ENCODE assay signal across 2 cellular contexts in genomic region chrX:130024127-130024526, GRCh38.
TF ChIP-seq lines count a peak whose summit lies in the region.

No MANE protein-coding gene starts in this region.

TF ChIP-seq in IMR-90, 13 proteins besides CTCF, POLR2A, EP300 and RAD21 (continued from another document):
- TF ChIP-seq ELK1 (IDR thresholded peaks at IDR 0.05; ENCODE audit: borderline replicate concordance, low read depth, low read length): no peak
- TF ChIP-seq CEBPB (IDR thresholded peaks at IDR 0.05; ENCODE audit: low read depth, low read length): no peak
- TF ChIP-seq FOS (IDR thresholded peaks at IDR 0.05; ENCODE audit: low read depth, low read length): no peak
- TF ChIP-seq NFE2L2 (IDR thresholded peaks at IDR 0.05; ENCODE audit: low read depth, low read length): no peak
- TF ChIP-seq RCOR1 (IDR thresholded peaks at IDR 0.05; ENCODE audit: insufficient replicate concordance, low read length): no peak
- TF ChIP-seq SMC3 (IDR thresholded peaks at IDR 0.05; ENCODE audit: low read depth, low read length): no peak
- TF ChIP-seq MAZ (IDR thresholded peaks at IDR 0.05; ENCODE audit: borderline replicate concordance, low read depth, low read length): no peak
- TF ChIP-seq CHD1 (IDR thresholded peaks at IDR 0.05; ENCODE audit: low read depth, low read length): no peak
- no peak for TF ChIP-seq BHLHE40 (IDR thresholded peaks at IDR 0.05; ENCODE audit: low read depth, low read length)
- TF ChIP-seq MXI1 (IDR thresholded peaks at IDR 0.05; ENCODE audit: borderline replicate concordance, low read depth, low read length): no peak

TF ChIP-seq in K562, 482 proteins besides CTCF, POLR2A, EP300 and RAD21 (continued from another document and continues in another):
- TF ChIP-seq NR4A1 (CRISPR knock-in tag; IDR thresholded peaks at IDR 0.05) (no peak), NR4A1 (tag; IDR thresholded peaks at IDR 0.05) (no peak), ZNF778 (CRISPR knock-in tag; IDR thresholded peaks at IDR 0.05) (no peak), ZNF551 (CRISPR knock-in tag; IDR thresholded peaks at IDR 0.05) (no peak), TCF7L2 (IDR thresholded peaks at IDR 0.05; ENCODE audit: low read depth, low read length) (no peak), GTF2B (IDR thresholded peaks at IDR 0.05; ENCODE audit: extremely low read depth, insufficient read length) (no peak), NRF1 (conservative IDR thresholded peaks at IDR 0.05 in 1 of 2, IDR thresholded peaks at IDR 0.05 in 1 of 2) (peak; percentile 57 to 62), SP1 (CRISPR knock-in tag; IDR thresholded peaks at IDR 0.05) (peak; percentile 71), VEZF1 (CRISPR knock-in tag; IDR thresholded peaks at IDR 0.05) (peak; percentile 43; the same call in 1 of the 2 replicates), ZNF232 (CRISPR knock-in tag; IDR thresholded peaks at IDR 0.05) (no peak), IRF1 (CRISPR knock-in tag; IDR thresholded peaks at IDR 0.05; ENCODE audit: borderline replicate concordance) (no peak), ZNF197 (CRISPR knock-in tag; IDR thresholded peaks at IDR 0.05; ENCODE audit: low read depth) (no peak), XRCC5 (IDR thresholded peaks at IDR 0.05; ENCODE audit: low read depth, low read length) (peak; percentile 51; the same call in 1 of the 2 replicates), CHD1 (IDR thresholded peaks at IDR 0.05; ENCODE audit: low read length) (no peak), MNT (conservative IDR thresholded peaks at IDR 0.05) (0 out of 4 replicates have a peak, but pooled peaks of 1 of the 2 experiments have one; percentile 21), ELF2 (CRISPR knock-in tag; IDR thresholded peaks at IDR 0.05) (no peak), RHOXF2B (CRISPR knock-in tag; conservative IDR thresholded peaks at IDR 0.05) (no peak), FOXJ2 (tag; IDR thresholded peaks at IDR 0.05) (no peak), MEF2A (IDR thresholded peaks at IDR 0.05; ENCODE audit: control insufficient read depth, low read depth, low read length) (no peak), ZNF699 (CRISPR knock-in tag; IDR thresholded peaks at IDR 0.05; ENCODE audit: insufficient replicate concordance) (no peak), DNMT1 (IDR thresholded peaks at IDR 0.05) (no peak), MEF2D (tag; conservative IDR thresholded peaks at IDR 0.05; ENCODE audit: low read depth) (no peak), TARDBP (IDR thresholded peaks at IDR 0.05) (no peak), ZNF277 (CRISPR knock-in tag; IDR thresholded peaks at IDR 0.05; ENCODE audit: borderline replicate concordance) (no peak), MCM3 (IDR thresholded peaks at IDR 0.05) (no peak), HDAC1 (IDR thresholded peaks at IDR 0.05) (0 out of 4 replicates have a peak, but pooled peaks of 1 of the 2 experiments have one; percentile 39), ZNF24 (IDR thresholded peaks at IDR 0.05) (no peak), ZBTB2 (IDR thresholded peaks at IDR 0.05) (no peak), HDGF (IDR thresholded peaks at IDR 0.05) (0 out of 2 replicates have a peak, but pooled peaks have one; percentile 27), ZFP91 (CRISPR knock-in tag; IDR thresholded peaks at IDR 0.05) (no peak), ZC3H4 (CRISPR knock-in tag; IDR thresholded peaks at IDR 0.05; ENCODE audit: borderline replicate concordance) (no peak), MED1 (CRISPR knock-in tag; IDR thresholded peaks at IDR 0.05; ENCODE audit: borderline replicate concordance) (no peak), SIRT6 (IDR thresholded peaks at IDR 0.05; ENCODE audit: low read depth, low read length) (no peak), HOXB6 (CRISPR knock-in tag; IDR thresholded peaks at IDR 0.05; ENCODE audit: borderline replicate concordance) (no peak)
- TF ChIP-seq, protein P1, sequence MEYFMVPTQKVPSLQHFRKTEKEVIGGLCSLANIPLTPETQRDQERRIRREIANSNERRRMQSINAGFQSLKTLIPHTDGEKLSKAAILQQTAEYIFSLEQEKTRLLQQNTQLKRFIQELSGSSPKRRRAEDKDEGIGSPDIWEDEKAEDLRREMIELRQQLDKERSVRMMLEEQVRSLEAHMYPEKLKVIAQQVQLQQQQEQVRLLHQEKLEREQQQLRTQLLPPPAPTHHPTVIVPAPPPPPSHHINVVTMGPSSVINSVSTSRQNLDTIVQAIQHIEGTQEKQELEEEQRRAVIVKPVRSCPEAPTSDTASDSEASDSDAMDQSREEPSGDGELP (CRISPR knock-in tag; IDR thresholded peaks at IDR 0.05; ENCODE audit: borderline replicate concordance): peak; percentile 38; the same call in 1 of the 2 replicates
- TF ChIP-seq, protein P2, sequence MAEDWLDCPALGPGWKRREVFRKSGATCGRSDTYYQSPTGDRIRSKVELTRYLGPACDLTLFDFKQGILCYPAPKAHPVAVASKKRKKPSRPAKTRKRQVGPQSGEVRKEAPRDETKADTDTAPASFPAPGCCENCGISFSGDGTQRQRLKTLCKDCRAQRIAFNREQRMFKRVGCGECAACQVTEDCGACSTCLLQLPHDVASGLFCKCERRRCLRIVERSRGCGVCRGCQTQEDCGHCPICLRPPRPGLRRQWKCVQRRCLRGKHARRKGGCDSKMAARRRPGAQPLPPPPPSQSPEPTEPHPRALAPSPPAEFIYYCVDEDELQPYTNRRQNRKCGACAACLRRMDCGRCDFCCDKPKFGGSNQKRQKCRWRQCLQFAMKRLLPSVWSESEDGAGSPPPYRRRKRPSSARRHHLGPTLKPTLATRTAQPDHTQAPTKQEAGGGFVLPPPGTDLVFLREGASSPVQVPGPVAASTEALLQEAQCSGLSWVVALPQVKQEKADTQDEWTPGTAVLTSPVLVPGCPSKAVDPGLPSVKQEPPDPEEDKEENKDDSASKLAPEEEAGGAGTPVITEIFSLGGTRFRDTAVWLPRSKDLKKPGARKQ (CRISPR knock-in tag; IDR thresholded peaks at IDR 0.05): no peak
- TF ChIP-seq, protein P3, sequence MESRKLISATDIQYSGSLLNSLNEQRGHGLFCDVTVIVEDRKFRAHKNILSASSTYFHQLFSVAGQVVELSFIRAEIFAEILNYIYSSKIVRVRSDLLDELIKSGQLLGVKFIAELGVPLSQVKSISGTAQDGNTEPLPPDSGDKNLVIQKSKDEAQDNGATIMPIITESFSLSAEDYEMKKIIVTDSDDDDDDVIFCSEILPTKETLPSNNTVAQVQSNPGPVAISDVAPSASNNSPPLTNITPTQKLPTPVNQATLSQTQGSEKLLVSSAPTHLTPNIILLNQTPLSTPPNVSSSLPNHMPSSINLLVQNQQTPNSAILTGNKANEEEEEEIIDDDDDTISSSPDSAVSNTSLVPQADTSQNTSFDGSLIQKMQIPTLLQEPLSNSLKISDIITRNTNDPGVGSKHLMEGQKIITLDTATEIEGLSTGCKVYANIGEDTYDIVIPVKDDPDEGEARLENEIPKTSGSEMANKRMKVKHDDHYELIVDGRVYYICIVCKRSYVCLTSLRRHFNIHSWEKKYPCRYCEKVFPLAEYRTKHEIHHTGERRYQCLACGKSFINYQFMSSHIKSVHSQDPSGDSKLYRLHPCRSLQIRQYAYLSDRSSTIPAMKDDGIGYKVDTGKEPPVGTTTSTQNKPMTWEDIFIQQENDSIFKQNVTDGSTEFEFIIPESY (CRISPR knock-in tag; IDR thresholded peaks at IDR 0.05): no peak
- TF ChIP-seq, protein P4, sequence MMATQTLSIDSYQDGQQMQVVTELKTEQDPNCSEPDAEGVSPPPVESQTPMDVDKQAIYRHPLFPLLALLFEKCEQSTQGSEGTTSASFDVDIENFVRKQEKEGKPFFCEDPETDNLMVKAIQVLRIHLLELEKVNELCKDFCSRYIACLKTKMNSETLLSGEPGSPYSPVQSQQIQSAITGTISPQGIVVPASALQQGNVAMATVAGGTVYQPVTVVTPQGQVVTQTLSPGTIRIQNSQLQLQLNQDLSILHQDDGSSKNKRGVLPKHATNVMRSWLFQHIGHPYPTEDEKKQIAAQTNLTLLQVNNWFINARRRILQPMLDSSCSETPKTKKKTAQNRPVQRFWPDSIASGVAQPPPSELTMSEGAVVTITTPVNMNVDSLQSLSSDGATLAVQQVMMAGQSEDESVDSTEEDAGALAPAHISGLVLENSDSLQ (IDR thresholded peaks at IDR 0.05): 0 out of 2 replicates have a peak, but pooled peaks have one; percentile 5
- TF ChIP-seq, protein P5, sequence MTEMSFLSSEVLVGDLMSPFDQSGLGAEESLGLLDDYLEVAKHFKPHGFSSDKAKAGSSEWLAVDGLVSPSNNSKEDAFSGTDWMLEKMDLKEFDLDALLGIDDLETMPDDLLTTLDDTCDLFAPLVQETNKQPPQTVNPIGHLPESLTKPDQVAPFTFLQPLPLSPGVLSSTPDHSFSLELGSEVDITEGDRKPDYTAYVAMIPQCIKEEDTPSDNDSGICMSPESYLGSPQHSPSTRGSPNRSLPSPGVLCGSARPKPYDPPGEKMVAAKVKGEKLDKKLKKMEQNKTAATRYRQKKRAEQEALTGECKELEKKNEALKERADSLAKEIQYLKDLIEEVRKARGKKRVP (CRISPR knock-in tag; IDR thresholded peaks at IDR 0.05): no peak
- TF ChIP-seq, protein P6, sequence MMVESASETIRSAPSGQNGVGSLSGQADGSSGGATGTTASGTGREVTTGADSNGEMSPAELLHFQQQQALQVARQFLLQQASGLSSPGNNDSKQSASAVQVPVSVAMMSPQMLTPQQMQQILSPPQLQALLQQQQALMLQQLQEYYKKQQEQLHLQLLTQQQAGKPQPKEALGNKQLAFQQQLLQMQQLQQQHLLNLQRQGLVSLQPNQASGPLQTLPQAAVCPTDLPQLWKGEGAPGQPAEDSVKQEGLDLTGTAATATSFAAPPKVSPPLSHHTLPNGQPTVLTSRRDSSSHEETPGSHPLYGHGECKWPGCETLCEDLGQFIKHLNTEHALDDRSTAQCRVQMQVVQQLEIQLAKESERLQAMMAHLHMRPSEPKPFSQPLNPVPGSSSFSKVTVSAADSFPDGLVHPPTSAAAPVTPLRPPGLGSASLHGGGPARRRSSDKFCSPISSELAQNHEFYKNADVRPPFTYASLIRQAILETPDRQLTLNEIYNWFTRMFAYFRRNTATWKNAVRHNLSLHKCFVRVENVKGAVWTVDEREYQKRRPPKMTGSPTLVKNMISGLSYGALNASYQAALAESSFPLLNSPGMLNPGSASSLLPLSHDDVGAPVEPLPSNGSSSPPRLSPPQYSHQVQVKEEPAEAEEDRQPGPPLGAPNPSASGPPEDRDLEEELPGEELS (CRISPR knock-in tag; IDR thresholded peaks at IDR 0.05; ENCODE audit: borderline replicate concordance): no peak
